ENCODE assay signal across 1 cellular context in genomic region chr20:51935003-51935358, GRCh38.
TF ChIP-seq lines count a peak whose summit lies in the region.

No MANE protein-coding gene starts in this region.

TF ChIP-seq in HEK293, 187 proteins besides CTCF, POLR2A, EP300 and RAD21 (continued from another document):
- TF ChIP-seq ZNF366 (tag by site-specific recombination; conservative IDR thresholded peaks at IDR 0.05) (no peak), ZFP69B (tag by site-specific recombination; IDR thresholded peaks at IDR 0.05) (peak; percentile 50; the same call in 1 of the 2 replicates), ZNF155 (tag by site-specific recombination; IDR thresholded peaks at IDR 0.05) (no peak), ZNF112 (tag by site-specific recombination; IDR thresholded peaks at IDR 0.05) (no peak), MYNN (tag by site-specific recombination; IDR thresholded peaks at IDR 0.05; ENCODE audit: borderline replicate concordance) (no peak), ZNF791 (tag by site-specific recombination; IDR thresholded peaks at IDR 0.05) (no peak), SALL2 (tag by site-specific recombination; IDR thresholded peaks at IDR 0.05; ENCODE audit: borderline replicate concordance) (no peak), EGR2 (tag by site-specific recombination; IDR thresholded peaks at IDR 0.05; ENCODE audit: low read depth) (no peak), SP2 (tag by site-specific recombination; IDR thresholded peaks at IDR 0.05) (peak; percentile 25; the same call in 1 of the 2 replicates), ZNF560 (tag by site-specific recombination; IDR thresholded peaks at IDR 0.05; ENCODE audit: borderline replicate concordance) (no peak), ZBTB8A (tag by site-specific recombination; IDR thresholded peaks at IDR 0.05) (no peak), ZFHX2 (tag by site-specific recombination; conservative IDR thresholded peaks at IDR 0.05) (peak; percentile 33; the same call in 1 of the 2 replicates), ZBTB20 (tag by site-specific recombination; IDR thresholded peaks at IDR 0.05) (peak; percentile 58; the same call in 1 of the 2 replicates), ZNF785 (tag by site-specific recombination; IDR thresholded peaks at IDR 0.05) (no peak), ZNF157 (tag by site-specific recombination; IDR thresholded peaks at IDR 0.05) (no peak), ZNF335 (tag by site-specific recombination; conservative IDR thresholded peaks at IDR 0.05) (no peak; the same call in none of the 2 replicates), ZNF596 (tag by site-specific recombination; IDR thresholded peaks at IDR 0.05) (no peak), ZNF302 (tag by site-specific recombination; IDR thresholded peaks at IDR 0.05; ENCODE audit: low read depth) (no peak), IKZF3 (tag by site-specific recombination; IDR thresholded peaks at IDR 0.05) (no peak), GLIS2 (tag by site-specific recombination; IDR thresholded peaks at IDR 0.05) (peak; percentile 40; the same call in 1 of the 2 replicates), ZNF280C (tag by site-specific recombination; IDR thresholded peaks at IDR 0.05) (no peak), ZNF558 (tag by site-specific recombination; IDR thresholded peaks at IDR 0.05) (no peak), ZNF521 (tag by site-specific recombination; IDR thresholded peaks at IDR 0.05) (no peak), PRDM1 (tag by site-specific recombination; IDR thresholded peaks at IDR 0.05) (no peak)
- TF ChIP-seq, protein P1, sequence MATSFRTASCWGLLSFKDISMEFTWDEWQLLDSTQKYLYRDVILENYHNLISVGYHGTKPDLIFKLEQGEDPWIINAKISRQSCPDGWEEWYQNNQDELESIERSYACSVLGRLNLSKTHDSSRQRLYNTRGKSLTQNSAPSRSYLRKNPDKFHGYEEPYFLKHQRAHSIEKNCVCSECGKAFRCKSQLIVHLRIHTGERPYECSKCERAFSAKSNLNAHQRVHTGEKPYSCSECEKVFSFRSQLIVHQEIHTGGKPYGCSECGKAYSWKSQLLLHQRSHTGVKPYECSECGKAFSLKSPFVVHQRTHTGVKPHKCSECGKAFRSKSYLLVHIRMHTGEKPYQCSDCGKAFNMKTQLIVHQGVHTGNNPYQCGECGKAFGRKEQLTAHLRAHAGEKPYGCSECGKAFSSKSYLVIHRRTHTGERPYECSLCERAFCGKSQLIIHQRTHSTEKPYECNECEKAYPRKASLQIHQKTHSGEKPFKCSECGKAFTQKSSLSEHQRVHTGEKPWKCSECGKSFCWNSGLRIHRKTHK (tag by site-specific recombination; IDR thresholded peaks at IDR 0.05): no peak
- TF ChIP-seq, protein P2, sequence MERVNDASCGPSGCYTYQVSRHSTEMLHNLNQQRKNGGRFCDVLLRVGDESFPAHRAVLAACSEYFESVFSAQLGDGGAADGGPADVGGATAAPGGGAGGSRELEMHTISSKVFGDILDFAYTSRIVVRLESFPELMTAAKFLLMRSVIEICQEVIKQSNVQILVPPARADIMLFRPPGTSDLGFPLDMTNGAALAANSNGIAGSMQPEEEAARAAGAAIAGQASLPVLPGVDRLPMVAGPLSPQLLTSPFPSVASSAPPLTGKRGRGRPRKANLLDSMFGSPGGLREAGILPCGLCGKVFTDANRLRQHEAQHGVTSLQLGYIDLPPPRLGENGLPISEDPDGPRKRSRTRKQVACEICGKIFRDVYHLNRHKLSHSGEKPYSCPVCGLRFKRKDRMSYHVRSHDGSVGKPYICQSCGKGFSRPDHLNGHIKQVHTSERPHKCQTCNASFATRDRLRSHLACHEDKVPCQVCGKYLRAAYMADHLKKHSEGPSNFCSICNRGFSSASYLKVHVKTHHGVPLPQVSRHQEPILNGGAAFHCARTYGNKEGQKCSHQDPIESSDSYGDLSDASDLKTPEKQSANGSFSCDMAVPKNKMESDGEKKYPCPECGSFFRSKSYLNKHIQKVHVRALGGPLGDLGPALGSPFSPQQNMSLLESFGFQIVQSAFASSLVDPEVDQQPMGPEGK (tag by site-specific recombination; IDR thresholded peaks at IDR 0.05): peak; percentile 21; the same call in 1 of the 2 replicates
- TF ChIP-seq, protein P3, sequence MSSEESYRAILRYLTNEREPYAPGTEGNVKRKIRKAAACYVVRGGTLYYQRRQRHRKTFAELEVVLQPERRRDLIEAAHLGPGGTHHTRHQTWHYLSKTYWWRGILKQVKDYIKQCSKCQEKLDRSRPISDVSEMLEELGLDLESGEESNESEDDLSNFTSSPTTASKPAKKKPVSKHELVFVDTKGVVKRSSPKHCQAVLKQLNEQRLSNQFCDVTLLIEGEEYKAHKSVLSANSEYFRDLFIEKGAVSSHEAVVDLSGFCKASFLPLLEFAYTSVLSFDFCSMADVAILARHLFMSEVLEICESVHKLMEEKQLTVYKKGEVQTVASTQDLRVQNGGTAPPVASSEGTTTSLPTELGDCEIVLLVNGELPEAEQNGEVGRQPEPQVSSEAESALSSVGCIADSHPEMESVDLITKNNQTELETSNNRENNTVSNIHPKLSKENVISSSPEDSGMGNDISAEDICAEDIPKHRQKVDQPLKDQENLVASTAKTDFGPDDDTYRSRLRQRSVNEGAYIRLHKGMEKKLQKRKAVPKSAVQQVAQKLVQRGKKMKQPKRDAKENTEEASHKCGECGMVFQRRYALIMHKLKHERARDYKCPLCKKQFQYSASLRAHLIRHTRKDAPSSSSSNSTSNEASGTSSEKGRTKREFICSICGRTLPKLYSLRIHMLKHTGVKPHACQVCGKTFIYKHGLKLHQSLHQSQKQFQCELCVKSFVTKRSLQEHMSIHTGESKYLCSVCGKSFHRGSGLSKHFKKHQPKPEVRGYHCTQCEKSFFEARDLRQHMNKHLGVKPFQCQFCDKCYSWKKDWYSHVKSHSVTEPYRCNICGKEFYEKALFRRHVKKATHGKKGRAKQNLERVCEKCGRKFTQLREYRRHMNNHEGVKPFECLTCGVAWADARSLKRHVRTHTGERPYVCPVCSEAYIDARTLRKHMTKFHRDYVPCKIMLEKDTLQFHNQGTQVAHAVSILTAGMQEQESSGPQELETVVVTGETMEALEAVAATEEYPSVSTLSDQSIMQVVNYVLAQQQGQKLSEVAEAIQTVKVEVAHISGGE (tag by site-specific recombination; conservative IDR thresholded peaks at IDR 0.05; ENCODE audit: low read depth): peak; percentile 54; the same call in 1 of the 2 replicates
TF ChIP-seq in HEK293: peak in this region for 9.
